Comparison of ENCODE assay signal across 8 cellular contexts in genomic region chr11:76670475-76671235, GRCh38. TPM values are rescaled to one million over a fixed set of nuclear protein-coding genes. Genes with fewer than 3 reads are reported as not detected.
DNase-seq lines count a peak whose midpoint lies in the region; ATAC-seq and TF ChIP-seq lines count a peak whose summit lies in the region.

A gene with protein sequence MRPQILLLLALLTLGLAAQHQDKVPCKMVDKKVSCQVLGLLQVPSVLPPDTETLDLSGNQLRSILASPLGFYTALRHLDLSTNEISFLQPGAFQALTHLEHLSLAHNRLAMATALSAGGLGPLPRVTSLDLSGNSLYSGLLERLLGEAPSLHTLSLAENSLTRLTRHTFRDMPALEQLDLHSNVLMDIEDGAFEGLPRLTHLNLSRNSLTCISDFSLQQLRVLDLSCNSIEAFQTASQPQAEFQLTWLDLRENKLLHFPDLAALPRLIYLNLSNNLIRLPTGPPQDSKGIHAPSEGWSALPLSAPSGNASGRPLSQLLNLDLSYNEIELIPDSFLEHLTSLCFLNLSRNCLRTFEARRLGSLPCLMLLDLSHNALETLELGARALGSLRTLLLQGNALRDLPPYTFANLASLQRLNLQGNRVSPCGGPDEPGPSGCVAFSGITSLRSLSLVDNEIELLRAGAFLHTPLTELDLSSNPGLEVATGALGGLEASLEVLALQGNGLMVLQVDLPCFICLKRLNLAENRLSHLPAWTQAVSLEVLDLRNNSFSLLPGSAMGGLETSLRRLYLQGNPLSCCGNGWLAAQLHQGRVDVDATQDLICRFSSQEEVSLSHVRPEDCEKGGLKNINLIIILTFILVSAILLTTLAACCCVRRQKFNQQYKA (minus strand): TSS chr11:76670747. CDS start chr11:76665954, 4,793 bp downstream.

- peak within 1 kb of the TSS; percentile 8 to 88 (median 31) for H3K27ac Mint-ChIP-seq in IgD-negative memory B cell
- no peak within 1 kb of the TSS for H3K27ac Mint-ChIP-seq in activated T-helper 2 cell treated with anti-CD3 and anti-CD28 coated beads, Interferon-gamma antibody, Interleukin-2, Interleukin-4, amounts not matched to agents 10 μg/mL and 5 μg/mL and 100 μg/mL, durations not matched to agents 14 hours and 24 hours and 36 hours
- no peak within 1 kb of the TSS for H3K27ac Mint-ChIP-seq in progenitor cell of endocrine pancreas

- peak within 1 kb of the TSS; percentile 66 to 91 (median 80) for H3K4me3 Mint-ChIP-seq in IgD-negative memory B cell
- H3K4me3 Mint-ChIP-seq in activated T-helper 2 cell treated with anti-CD3 and anti-CD28 coated beads, Interferon-gamma antibody, Interleukin-2, Interleukin-4, amounts not matched to agents 10 μg/mL and 5 μg/mL and 100 μg/mL, durations not matched to agents 14 hours and 24 hours and 36 hours (ENCODE audit: low read depth), result peak within 1 kb of the TSS; percentile 84
- peak within 1 kb of the TSS; percentile 64 for H3K4me3 Mint-ChIP-seq in progenitor cell of endocrine pancreas (ENCODE audit: low read depth)

- H3K36me3 ChIP-seq in BLaER1, result no peaks in the 10 kb centered on the region
- H3K36me3 ChIP-seq in heart left ventricle, result peaks cover 0 to 3% (median 0%) of the 10 kb centered on the region in 9 donors

- 1 to 2% (median 2%) methylated on average over 50 to 85 of the region's 85 CpGs for WGBS in heart left ventricle, 4 donors

- peaks cover 50% of the 10 kb centered on the region for H3K27me3 ChIP-seq in BLaER1
- peaks cover 0 to 12% (median 0%) of the 10 kb centered on the region in 9 donors for H3K27me3 ChIP-seq in heart left ventricle

- peak in 1 of 2 donors; percentile 60 for TF ChIP-seq POLR2A in heart left ventricle (IDR thresholded peaks at IDR 0.05)

- peaks cover 99% of the 10 kb centered on the region for H3K4me1 ChIP-seq in BLaER1
- H3K4me1 ChIP-seq in heart left ventricle, result peaks cover 0 to 61% (median 41%) of the 10 kb centered on the region in 12 donors

- no peaks in the 10 kb centered on the region for H3K9me3 Mint-ChIP-seq in IgD-negative memory B cell
- H3K9me3 Mint-ChIP-seq in activated T-helper 2 cell treated with anti-CD3 and anti-CD28 coated beads, Interferon-gamma antibody, Interleukin-2, Interleukin-4, amounts not matched to agents 10 μg/mL and 5 μg/mL and 100 μg/mL, durations not matched to agents 14 hours and 24 hours and 36 hours, result no peaks in the 10 kb centered on the region
- H3K9me3 Mint-ChIP-seq in progenitor cell of endocrine pancreas (ENCODE audit: low read depth), result no peaks in the 10 kb centered on the region

- H3K36me3 Mint-ChIP-seq in IgD-negative memory B cell (no peaks in the 10 kb centered on the region), progenitor cell of endocrine pancreas (ENCODE audit: insufficient read depth) (no peaks in the 10 kb centered on the region)
- peaks cover 21% of the 10 kb centered on the region for H3K36me3 Mint-ChIP-seq in activated T-helper 2 cell treated with anti-CD3 and anti-CD28 coated beads, Interferon-gamma antibody, Interleukin-2, Interleukin-4, amounts not matched to agents 10 μg/mL and 5 μg/mL and 100 μg/mL, durations not matched to agents 14 hours and 24 hours and 36 hours (ENCODE audit: low read depth)

- peak within 1 kb of the TSS; percentile 45 for H3K9ac ChIP-seq in BLaER1

- peak within 1 kb of the TSS; percentile 47; the same call in 1 of the 2 replicates for H3K27ac ChIP-seq in BLaER1
- H3K27ac ChIP-seq in heart left ventricle, result peak within 1 kb of the TSS; percentile 78 to 95 (median 90)

- intact Hi-C loops in activated T-helper 2 cell treated with anti-CD3 and anti-CD28 coated beads, Interferon-gamma antibody, Interleukin-2, Interleukin-4, amounts not matched to agents 10 μg/mL and 5 μg/mL and 100 μg/mL, durations not matched to agents 14 hours and 24 hours and 36 hours (cut with micrococcal nuclease), result loop anchor here (5.0 to 10.0 kb wide), 2 partner anchors 228 to 436 kb away; no protein-coding TSS in a partner anchor
- intact Hi-C loops in heart left ventricle (cut with DNase I), result loop anchor here in 3 of 10 donors (2.0 to 5.0 kb wide), 4 partner anchors 34 to 92 kb away; no protein-coding TSS in a partner anchor

- ATAC-seq in heart left ventricle (peak; percentile 27 to 69 (median 60)), GM21423 (IDR thresholded peaks at IDR 0.05; ENCODE audit: unreplicated experiment) (no peak)

- DNase-seq in activated T-helper 2 cell treated with anti-CD3 and anti-CD28 coated beads, Interferon-gamma antibody, Interleukin-2, Interleukin-4, amounts not matched to agents 10 μg/mL and 5 μg/mL and 100 μg/mL, durations not matched to agents 14 hours and 24 hours and 36 hours (ENCODE audit: low spot score), result no peak
- DNase-seq in heart left ventricle, result peak; percentile 78 to 88 (median 84)
- DNase-seq in progenitor cell of endocrine pancreas (ENCODE audit: low spot score, unreplicated experiment), result no peak
- no peak for DNase-seq in DMS79 (lab: John Stamatoyannopoulos, UW)
- no peak for DNase-seq in foreskin melanocyte

- H3K4me3 ChIP-seq in BLaER1, result peak within 1 kb of the TSS; percentile 66
- H3K4me3 ChIP-seq in heart left ventricle, result peak within 1 kb of the TSS; percentile 49 to 87 (median 76)

- H3K4me1 Mint-ChIP-seq in IgD-negative memory B cell (peaks cover 40 to 63% (median 43%) of the 10 kb centered on the region in 3 donors), progenitor cell of endocrine pancreas (ENCODE audit: low read depth) (no peaks in the 10 kb centered on the region)
- peaks cover 60% of the 10 kb centered on the region for H3K4me1 Mint-ChIP-seq in activated T-helper 2 cell treated with anti-CD3 and anti-CD28 coated beads, Interferon-gamma antibody, Interleukin-2, Interleukin-4, amounts not matched to agents 10 μg/mL and 5 μg/mL and 100 μg/mL, durations not matched to agents 14 hours and 24 hours and 36 hours (ENCODE audit: low read depth)

- H3K4me2 ChIP-seq in BLaER1, result peak within 1 kb of the TSS; percentile 95

- peaks cover 56% of the 10 kb centered on the region for H3K27me3 Mint-ChIP-seq in IgD-negative memory B cell
- peaks cover 3% of the 10 kb centered on the region for H3K27me3 Mint-ChIP-seq in activated T-helper 2 cell treated with anti-CD3 and anti-CD28 coated beads, Interferon-gamma antibody, Interleukin-2, Interleukin-4, amounts not matched to agents 10 μg/mL and 5 μg/mL and 100 μg/mL, durations not matched to agents 14 hours and 24 hours and 36 hours (ENCODE audit: low read depth)
- H3K27me3 Mint-ChIP-seq in progenitor cell of endocrine pancreas, result peaks cover 63% of the 10 kb centered on the region

- H3K9me3 ChIP-seq in BLaER1 (no peaks in the 10 kb centered on the region), heart left ventricle (no peaks in the 10 kb centered on the region)

- peak in 7 of 12 donors; percentile 8 to 32 (median 17) for TF ChIP-seq CTCF in heart left ventricle (IDR thresholded peaks at IDR 0.05)
- peak; percentile 33 for TF ChIP-seq CTCF in progenitor cell of endocrine pancreas (IDR thresholded peaks at IDR 0.05; ENCODE audit: unreplicated experiment)

- H4K20me1 ChIP-seq in BLaER1, result peaks cover 48% of the 10 kb centered on the region

RNA-seq across cellular contexts. Expression of the gene that starts here (rescaled TPM):
- polyA plus RNA-seq in IgD-negative memory B cell (not detected), heart left ventricle (10 to 100 TPM; 46.4 to 79.0 TPM)
- 26.5 and 26.7 TPM in 2 replicates for total RNA-seq in activated T-helper 2 cell treated with anti-CD3 and anti-CD28 coated beads, Interferon-gamma antibody, Interleukin-2, Interleukin-4, amounts not matched to agents 10 μg/mL and 5 μg/mL and 100 μg/mL, durations not matched to agents 14 hours and 24 hours and 36 hours
- total RNA-seq in heart left ventricle (10 to 100 TPM; 20.1 to 67.1 (median 26.9) TPM), progenitor cell of endocrine pancreas (0.14 and 0.27 TPM in 2 replicates)

Comparison
In these comparisons a context has a peak if more than half of its experiments do, and no peak if none do; other contexts are left out.
1. RNA of the gene that starts here (total RNA-seq): 20.1 to 67.1 TPM in heart left ventricle and 26.5 to 26.7 TPM in activated T-helper 2 cell treated with anti-CD3 and anti-CD28 coated beads, Interferon-gamma antibody, Interleukin-2, Interleukin-4, amounts not matched to agents 10 μg/mL and 5 μg/mL and 100 μg/mL, durations not matched to agents 14 hours and 24 hours and 36 hours; 0.14 to 0.27 TPM in progenitor cell of endocrine pancreas; every median in the first group is over 10 times any median in the second.
2. RNA of the gene that starts here (polyA plus RNA-seq): 46.4 to 79.0 TPM in heart left ventricle; not detected in IgD-negative memory B cell (single experiment); every median in the first group is over 10 times any median in the second.
3. H3K27ac Mint-ChIP-seq: peak in IgD-negative memory B cell (3 of 3); none in activated T-helper 2 cell treated with anti-CD3 and anti-CD28 coated beads, Interferon-gamma antibody, Interleukin-2, Interleukin-4, amounts not matched to agents 10 μg/mL and 5 μg/mL and 100 μg/mL, durations not matched to agents 14 hours and 24 hours and 36 hours (single experiment) and progenitor cell of endocrine pancreas (single experiment).
4. DNase-seq: peak in heart left ventricle (5 of 5); none in activated T-helper 2 cell treated with anti-CD3 and anti-CD28 coated beads, Interferon-gamma antibody, Interleukin-2, Interleukin-4, amounts not matched to agents 10 μg/mL and 5 μg/mL and 100 μg/mL, durations not matched to agents 14 hours and 24 hours and 36 hours (single experiment), progenitor cell of endocrine pancreas (single experiment), DMS79 (single experiment) and foreskin melanocyte (single experiment).
5. Peak in every context shown above with its lines, with median percentiles within 50 percentile points of each other: H3K4me3 Mint-ChIP-seq.